Comparison of ENCODE assay signal across 8 cellular contexts in the genomic region with DNA sequence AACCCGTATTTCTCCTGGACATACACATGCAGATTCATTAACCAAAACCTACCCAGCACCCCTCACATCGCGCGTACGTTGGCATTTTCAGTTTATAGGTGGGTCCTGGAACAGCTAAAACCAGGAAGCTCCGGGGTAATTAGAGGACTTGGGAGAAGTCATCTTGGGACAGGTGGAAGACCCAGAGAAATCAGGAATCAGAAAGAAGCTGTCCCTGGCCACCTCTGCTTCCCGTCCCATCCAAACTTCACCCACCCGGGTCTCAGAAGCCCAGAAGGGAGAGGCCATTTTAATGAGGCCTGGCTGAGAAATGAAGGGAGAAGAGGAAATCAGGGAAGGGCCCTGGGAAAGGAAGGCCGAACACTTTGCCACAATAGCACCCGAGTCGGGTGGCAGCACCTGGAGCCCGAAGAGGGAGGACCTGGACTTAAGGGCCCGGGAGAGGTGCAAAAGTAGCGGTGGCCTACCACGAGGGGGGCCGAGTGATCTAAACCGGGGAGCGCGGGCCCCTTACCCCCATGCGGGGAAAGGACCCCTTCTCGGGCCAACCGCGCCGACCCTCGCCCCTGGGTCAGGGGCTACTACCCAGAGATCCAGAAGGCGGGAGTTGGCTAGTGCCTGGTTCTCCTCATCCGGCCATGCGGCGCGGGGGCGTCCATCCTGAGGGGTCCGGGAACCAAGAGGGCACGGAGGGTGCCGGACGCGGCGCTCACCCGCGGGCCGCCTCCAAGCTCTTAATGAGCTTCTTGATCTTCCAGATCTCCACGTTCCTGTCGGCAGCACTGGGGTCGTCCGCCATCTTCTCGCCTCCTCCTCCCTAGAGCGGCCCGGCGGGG. TPM values are rescaled to one million over a fixed set of nuclear protein-coding genes. Genes with fewer than 3 reads are reported as not detected.
A peak's percentile ranks its signal among the peaks of the same experiment; 100 is the strongest.
DNase-seq lines count a peak whose midpoint lies in the region; ATAC-seq, FAIRE-seq and TF ChIP-seq lines count a peak whose summit lies in the region.

No MANE protein-coding gene starts in this region.

- peak overlapping the region; percentile 97 for H3K4me3 ChIP-seq in retinal pigment epithelial cell (ENCODE audit: low read length)

- H3K9me3 Mint-ChIP-seq in activated CD4-positive, alpha-beta memory T cell treated with anti-CD3 and anti-CD28 coated beads for 36 hours, result no peaks in the 10 kb centered on the region

- peaks cover 30% of the 10 kb centered on the region for H3K36me3 Mint-ChIP-seq in activated CD4-positive, alpha-beta memory T cell treated with anti-CD3 and anti-CD28 coated beads for 36 hours

- H3K4me1 ChIP-seq in foreskin keratinocyte, result peaks cover 24% of the 10 kb centered on the region

- no peak for FAIRE-seq in RCC 7860 (lab: Jason Lieb, UNC)

- peak; percentile 2 for ATAC-seq in HG02571 (IDR thresholded peaks at IDR 0.05; ENCODE audit: unreplicated experiment)
- ATAC-seq in foreskin keratinocyte, result peak; percentile 18
- no peak for ATAC-seq in GM18511 (IDR thresholded peaks at IDR 0.05; ENCODE audit: unreplicated experiment)

- TF ChIP-seq CTCF in C4-2B (conservative IDR thresholded peaks at IDR 0.05) (no peak), foreskin keratinocyte (conservative IDR thresholded peaks at IDR 0.05) (no peak), retinal pigment epithelial cell (conservative IDR thresholded peaks at IDR 0.05; ENCODE audit: low read depth, low read length) (no peak)

- H3K27me3 Mint-ChIP-seq in activated CD4-positive, alpha-beta memory T cell treated with anti-CD3 and anti-CD28 coated beads for 36 hours, result no peaks in the 10 kb centered on the region

- H3K27me3 ChIP-seq in foreskin keratinocyte, result no peaks in the 10 kb centered on the region

- peak overlapping the region; percentile 98 for H3K4me3 Mint-ChIP-seq in activated CD4-positive, alpha-beta memory T cell treated with anti-CD3 and anti-CD28 coated beads for 36 hours

- CTCF ChIA-PET in activated CD4-positive, alpha-beta memory T cell treated with anti-CD3 and anti-CD28 coated beads for 36 hours (lab: Charles Lee), result interaction anchor here (0.7 to 3.0 kb wide), 9 partner anchors 23 to 757 kb away, joined by 3 to 18 read pairs (median 6); partner anchors contain the start of genes EGR1 and KDM3B

- peaks cover 67% of the 10 kb centered on the region for H3K4me1 Mint-ChIP-seq in activated CD4-positive, alpha-beta memory T cell treated with anti-CD3 and anti-CD28 coated beads for 36 hours (ENCODE audit: low read depth)

- DNase-seq in activated CD4-positive, alpha-beta memory T cell treated with anti-CD3 and anti-CD28 coated beads for 36 hours, result peak; percentile 17
- no peak for DNase-seq in foreskin keratinocyte
- no peak for DNase-seq in retinal pigment epithelial cell (ENCODE audit: low read depth)
- no peak for DNase-seq in NOMO-1 treated with dmso at 0.1 percent for 144 hours (lab: John Stamatoyannopoulos, UW; ENCODE audit: unreplicated experiment)
- no peak for DNase-seq in RCC 7860 (ENCODE audit: low spot score)

- POLR2A ChIA-PET in activated CD4-positive, alpha-beta memory T cell treated with anti-CD3 and anti-CD28 coated beads for 36 hours (lab: Charles Lee), result interaction anchor here (1.0 to 2.9 kb wide), 12 partner anchors 8 to 751 kb away, joined by 3 to 41 read pairs (median 9); partner anchors contain the start of genes EGR1, HSPA9, KDM3B and MATR3

- H3K27ac ChIP-seq in C4-2B (peak overlapping the region; percentile 96), foreskin keratinocyte (peak overlapping the region; percentile 88)

- H3K27ac Mint-ChIP-seq in activated CD4-positive, alpha-beta memory T cell treated with anti-CD3 and anti-CD28 coated beads for 36 hours, result peak overlapping the region; percentile 100

- intact Hi-C loops in activated CD4-positive, alpha-beta memory T cell treated with anti-CD3 and anti-CD28 coated beads for 36 hours (cut with micrococcal nuclease), result loop anchor here (2.0 to 10.0 kb wide), 3 partner anchors 205 to 1632 kb away; partner anchors contain the start of genes CYSTM1, FAM53C and HNRNPA0

RNA-seq across cellular contexts. Expression of gene ETF1, which starts 0.7 kb away (rescaled TPM):
- total RNA-seq in activated CD4-positive, alpha-beta memory T cell treated with anti-CD3 and anti-CD28 coated beads for 36 hours, result 100 to 1,000 TPM; 131 to 132 TPM
- 116 and 125 TPM in 2 replicates for total RNA-seq in foreskin keratinocyte
- polyA plus RNA-seq in foreskin keratinocyte, result 57.1 and 69.2 TPM in 2 replicates

RNA-seq across cellular contexts. Expression of gene HSPA9, which starts 32.9 kb away (rescaled TPM):
- 100 to 1,000 TPM; 358 to 368 TPM for total RNA-seq in activated CD4-positive, alpha-beta memory T cell treated with anti-CD3 and anti-CD28 coated beads for 36 hours
- 260 and 277 TPM in 2 replicates for total RNA-seq in foreskin keratinocyte
- polyA plus RNA-seq in foreskin keratinocyte, result 122 and 152 TPM in 2 replicates
